ENCODE assay signal across 9 cellular contexts in genomic region chr3:46695177-46695961, GRCh38. TPM values are rescaled to one million over a fixed set of nuclear protein-coding genes. Genes with fewer than 3 reads are reported as not detected.
A peak's percentile ranks its signal among the peaks of the same experiment; 100 is the strongest.
DNase-seq lines count a peak whose midpoint lies in the region; ATAC-seq and TF ChIP-seq lines count a peak whose summit lies in the region.
"Had no signal": no experiment of that assay in that cellular context is flagged by ENCODE, and none has a peak within 500 bp of the region (broad histone marks: within the 10 kb centered on the region; RNA-seq: fewer than 3 reads in every experiment).

No MANE protein-coding gene starts in this region.

- peaks cover 49% of the 10 kb centered on the region for H3K4me1 Mint-ChIP-seq in activated T-cell treated with anti-CD3 and anti-CD28 coated beads, Interleukin-2, amount 50 U/mL, for 24 hours (ENCODE audit: low read depth)

- peak overlapping the region; percentile 82 for H3K27ac Mint-ChIP-seq in activated T-cell treated with anti-CD3 and anti-CD28 coated beads, Interleukin-2, amount 50 U/mL, for 24 hours

- no peaks in the 10 kb centered on the region for H3K36me3 Mint-ChIP-seq in activated T-cell treated with anti-CD3 and anti-CD28 coated beads, Interleukin-2, amount 50 U/mL, for 24 hours (ENCODE audit: low read depth)

- intact Hi-C loops in posterior vena cava (cut with DNase I), result no loop called here

- H3K4me3 Mint-ChIP-seq in activated T-cell treated with anti-CD3 and anti-CD28 coated beads, Interleukin-2, amount 50 U/mL, for 24 hours, result peak overlapping the region; percentile 18

- ATAC-seq in GM18517 (IDR thresholded peaks at IDR 0.05; ENCODE audit: unreplicated experiment), result no peak

- H3K9me3 Mint-ChIP-seq in activated T-cell treated with anti-CD3 and anti-CD28 coated beads, Interleukin-2, amount 50 U/mL, for 24 hours, result no peaks in the 10 kb centered on the region

- DNase-seq in GM10266 (ENCODE audit: extremely low spot score) (no peak), NOMO-1 (lab: John Stamatoyannopoulos, UW; ENCODE audit: unreplicated experiment in 2 of 2) (peak; percentile 39 to 56), foreskin fibroblast (no peak), posterior vena cava (ENCODE audit: low spot score) (peak; percentile 90), AG08395 (ENCODE audit: low spot score) (no peak), DMS79 treated with DMSO at 0.1 percent for 48 hours (lab: John Stamatoyannopoulos, UW) (no peak)
- DNase-seq in activated T-cell treated with anti-CD3 and anti-CD28 coated beads, Interleukin-2, amount 50 U/mL, for 24 hours, result peak; percentile 76

- no peak overlapping the region for H3K4me3 ChIP-seq in foreskin fibroblast (ENCODE audit: low read depth in 1 of 2, low read length in 2 of 2)
- H3K4me3 ChIP-seq: SK-N-MC had no signal

- peak; percentile 37 for TF ChIP-seq CTCF in GM10266 (IDR thresholded peaks at IDR 0.05; ENCODE audit: control insufficient read depth, insufficient read depth, low read depth, missing control alignments)
- TF ChIP-seq CTCF in foreskin fibroblast (IDR thresholded peaks at IDR 0.05; ENCODE audit: low read depth, low read length), result peak; percentile 7

- H3K27me3 Mint-ChIP-seq in activated T-cell treated with anti-CD3 and anti-CD28 coated beads, Interleukin-2, amount 50 U/mL, for 24 hours, result no peaks in the 10 kb centered on the region

RNA-seq across cellular contexts. Expression of gene ALS2CL, which starts 1.9 kb away (rescaled TPM):
- 10 to 100 TPM; 12.1 to 12.5 TPM for total RNA-seq in posterior vena cava

RNA-seq across cellular contexts. Expression of gene TMIE, which starts 5.8 kb away (rescaled TPM):
- 1 to 10 TPM; 1.4 TPM for total RNA-seq in posterior vena cava

RNA-seq across cellular contexts. Expression of gene PRSS50, which starts 22.3 kb away (rescaled TPM):
- not detected for total RNA-seq in posterior vena cava

Comparison
In these comparisons a context has a peak if more than half of its experiments do, and no peak if none do; other contexts are left out.
1. DNase-seq: peak in NOMO-1 (2 of 2), activated T-cell treated with anti-CD3 and anti-CD28 coated beads, Interleukin-2, amount 50 U/mL, for 24 hours (single experiment) and posterior vena cava (single experiment); none in GM10266 (single experiment), foreskin fibroblast (0 of 2), AG08395 (single experiment) and DMS79 treated with DMSO at 0.1 percent for 48 hours (single experiment).